In the genomic region with DNA sequence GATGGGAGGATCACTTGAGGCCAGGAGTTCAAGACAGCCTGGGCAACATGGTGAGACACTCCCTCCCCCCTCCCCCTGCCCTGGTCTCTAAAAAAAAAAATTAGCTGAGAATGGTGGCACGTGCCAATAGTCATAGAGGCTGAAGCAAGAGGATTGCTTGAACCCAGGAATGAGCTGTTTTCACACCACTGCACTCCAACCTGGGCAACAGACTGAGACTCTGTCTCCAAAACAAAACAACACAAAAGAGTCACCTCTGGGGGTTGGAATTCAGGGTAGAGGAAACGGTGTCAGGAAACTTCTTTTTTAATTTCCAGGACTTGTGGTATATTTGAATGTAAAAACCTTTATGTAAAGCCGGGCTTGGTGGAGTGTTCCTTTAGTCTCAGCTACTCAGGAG, we compare ENCODE assay signal across 31 cellular contexts.
"Had no signal": no experiment of that assay in that cellular context is flagged by ENCODE, and none has a peak within 500 bp of the region (broad histone marks: within the 10 kb centered on the region; RNA-seq: fewer than 3 reads in every experiment).

No MANE protein-coding gene starts in this region.

- H3K4me3 ChIP-seq: ascending aorta, breast epithelium, cardiac muscle cell, colonic mucosa, dorsolateral prefrontal cortex, esophagus muscularis mucosa, gastrocnemius medialis, heart left ventricle had no signal

- H3K27ac ChIP-seq: ascending aorta, cardiac muscle cell, colonic mucosa, dorsolateral prefrontal cortex, esophagus muscularis mucosa, foreskin keratinocyte, heart left ventricle, VCaP had no signal

- ATAC-seq: activated naive CD4-positive, alpha-beta T cell treated with anti-CD3 and anti-CD28 coated beads, Interleukin-2, amount 50 U/mL, for 72 hours; activated T-cell treated with anti-CD3 and anti-CD28 coated beads, Interleukin-2, amount 50 U/mL, for 72 hours; foreskin keratinocyte; heart left ventricle; WTC11 had no signal

- DNase-seq: activated CD4-positive, alpha-beta memory T cell treated with anti-CD3 and anti-CD28 coated beads, Interleukin-2, amount 10 ng/mL, durations not matched to agents 7 days and 5 days; activated CD4-positive, alpha-beta T cell treated with anti-CD3 and anti-CD28 coated beads for 1 hour; activated CD4-positive, alpha-beta T cell treated with anti-CD3 and anti-CD28 coated beads for 4 hours; activated CD4-positive, alpha-beta T cell treated with anti-CD3 and anti-CD28 coated beads, Interleukin-2, amount 10 ng/mL, durations not matched to agents 7 days and 5 days; activated CD4-positive, alpha-beta T cell treated with anti-CD3 and anti-CD28 coated beads, Interleukin-2, amount 50 U/mL, for 4 hours; activated CD8-positive, alpha-beta memory T cell treated with anti-CD3 and anti-CD28 coated beads, Interleukin-2, amount 50 U/mL, for 48 hours; activated gamma-delta T cell; activated naive CD4-positive, alpha-beta T cell; activated naive CD4-positive, alpha-beta T cell treated with anti-CD3 and anti-CD28 coated beads, Interleukin-2, amount 10 ng/mL, durations not matched to agents 7 days and 5 days; activated naive CD8-positive, alpha-beta T cell treated with anti-CD3 and anti-CD28 coated beads, Interleukin-2, amount 10 ng/mL, durations not matched to agents 7 days and 5 days; activated T-cell treated with anti-CD3 and anti-CD28 coated beads for 4 hours; activated T-cell treated with anti-CD3 and anti-CD28 coated beads, Interleukin-2, amount 50 U/mL, for 24 hours; activated T-cell treated with anti-CD3 and anti-CD28 coated beads, Interleukin-2, amount 50 U/mL, for 72 hours; central memory CD4-positive, alpha-beta T cell; cerebellar nuclear complex; colonic mucosa; dorsolateral prefrontal cortex; effector memory CD4-positive, alpha-beta T cell; erythroblast; foreskin keratinocyte; glutamatergic neuron; heart left ventricle; T-helper 2 cell had no signal

- H3K27me3 ChIP-seq: ascending aorta, breast epithelium, colonic mucosa, dorsolateral prefrontal cortex, esophagus muscularis mucosa, gastrocnemius medialis had no signal
